Comparison of ENCODE assay signal across 1 cellular context in the genomic region with DNA sequence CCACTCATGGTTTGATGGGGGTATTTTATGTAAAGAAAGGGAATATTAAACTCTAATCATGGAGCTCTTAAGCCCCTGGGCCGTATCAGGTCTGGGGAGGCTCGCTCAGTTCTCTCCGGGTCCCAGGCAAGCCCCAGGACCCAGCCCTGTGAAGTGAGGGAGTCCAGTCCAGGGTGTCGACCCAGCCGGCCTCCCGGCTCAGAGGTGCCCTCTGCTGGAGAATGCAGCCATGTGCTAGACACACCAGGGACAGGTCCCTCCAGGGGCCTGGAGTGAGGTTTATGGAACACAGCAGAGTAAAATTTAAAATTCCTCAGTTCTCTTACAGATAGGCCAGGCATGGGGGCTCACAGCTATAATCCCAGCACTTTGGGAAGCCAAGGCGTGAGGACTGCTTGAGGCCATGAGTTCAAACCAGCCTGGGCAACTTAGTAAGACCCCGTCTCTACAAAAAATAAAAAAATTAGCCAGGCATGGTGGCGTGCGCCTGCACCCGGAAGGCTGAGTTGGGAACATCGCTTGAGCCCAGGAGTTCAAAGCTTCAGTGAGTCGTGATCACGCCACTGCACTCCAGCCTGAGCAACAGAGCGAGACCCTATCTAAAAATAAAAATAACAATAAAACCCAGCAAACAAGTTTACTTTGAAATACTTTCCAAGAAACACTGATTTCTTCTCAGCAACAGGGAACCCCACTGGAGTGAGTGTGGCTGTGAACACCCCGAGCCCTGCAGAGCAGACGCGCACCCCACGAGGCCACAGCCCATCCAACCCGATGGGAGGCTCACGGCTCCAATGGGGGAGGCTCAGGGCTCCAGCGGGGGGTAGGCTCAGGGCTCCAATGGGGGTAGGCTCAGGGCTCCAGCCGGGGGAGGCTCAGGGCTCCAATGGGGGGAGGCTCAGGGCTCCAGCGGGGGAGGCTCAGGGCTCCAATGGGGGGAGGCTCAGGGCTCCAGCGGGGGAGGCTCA.
TF ChIP-seq lines count a peak whose summit lies in the region.

No MANE protein-coding gene starts in this region.

TF ChIP-seq in SK-N-SH treated with all-trans-retinoic acid at 6 μM for 48 hours, 23 proteins besides CTCF, POLR2A, EP300 and RAD21 (continued from another document):
- TF ChIP-seq POU6F1 (CRISPR knock-in tag; IDR thresholded peaks at IDR 0.05; ENCODE audit: borderline replicate concordance, low read depth) (no peak), ZFP3 (CRISPR knock-in tag; IDR thresholded peaks at IDR 0.05) (no peak), BACH2 (CRISPR knock-in tag; IDR thresholded peaks at IDR 0.05; ENCODE audit: borderline replicate concordance) (no peak), SNAI2 (CRISPR knock-in tag; IDR thresholded peaks at IDR 0.05) (no peak), GLIS3 (CRISPR knock-in tag; IDR thresholded peaks at IDR 0.05) (no peak), TOX (CRISPR knock-in tag; IDR thresholded peaks at IDR 0.05; ENCODE audit: borderline replicate concordance) (no peak), RARB (CRISPR knock-in tag; IDR thresholded peaks at IDR 0.05) (no peak)
